ENCODE assay signal across 6 cellular contexts in the genomic region with DNA sequence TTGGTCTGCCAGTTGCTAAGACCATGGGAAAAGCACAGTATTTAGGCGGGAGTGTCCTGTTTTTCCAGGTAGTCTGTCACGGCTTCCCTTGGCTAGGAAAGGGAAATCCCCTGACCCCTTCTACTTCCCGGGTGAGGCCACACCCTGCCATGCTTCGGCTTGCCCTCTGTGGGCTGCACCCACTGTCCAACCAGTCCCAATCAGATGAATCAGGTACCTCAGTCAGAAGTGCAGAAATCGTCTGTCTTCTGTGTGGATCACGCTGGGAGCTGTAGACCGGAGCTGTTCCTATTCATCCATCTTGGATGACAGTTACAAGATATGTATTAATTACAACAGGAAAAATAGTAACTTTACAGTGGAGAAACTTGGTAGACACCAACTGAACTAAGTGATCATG.
"Had no signal": no experiment of that assay in that cellular context is flagged by ENCODE, and none has a peak within 500 bp of the region (broad histone marks: within the 10 kb centered on the region; RNA-seq: fewer than 3 reads in every experiment).

No MANE protein-coding gene starts in this region.

- ATAC-seq: K562 had no signal

- H3K4me3 ChIP-seq: GM23248, K562 had no signal

- H2AFZ ChIP-seq: GM23248 had no signal

- H3K9ac ChIP-seq: GM23248 had no signal

- H3K27ac Mint-ChIP-seq: H9 had no signal

- H3K27ac ChIP-seq: GM23248 had no signal

- DNase-seq: GM23248, GOT3, H9, HCEC 1CT, IMR-90 had no signal

- H3K4me3 Mint-ChIP-seq: H9 had no signal
